ENCODE assay signal across 10 cellular contexts in the genomic region with DNA sequence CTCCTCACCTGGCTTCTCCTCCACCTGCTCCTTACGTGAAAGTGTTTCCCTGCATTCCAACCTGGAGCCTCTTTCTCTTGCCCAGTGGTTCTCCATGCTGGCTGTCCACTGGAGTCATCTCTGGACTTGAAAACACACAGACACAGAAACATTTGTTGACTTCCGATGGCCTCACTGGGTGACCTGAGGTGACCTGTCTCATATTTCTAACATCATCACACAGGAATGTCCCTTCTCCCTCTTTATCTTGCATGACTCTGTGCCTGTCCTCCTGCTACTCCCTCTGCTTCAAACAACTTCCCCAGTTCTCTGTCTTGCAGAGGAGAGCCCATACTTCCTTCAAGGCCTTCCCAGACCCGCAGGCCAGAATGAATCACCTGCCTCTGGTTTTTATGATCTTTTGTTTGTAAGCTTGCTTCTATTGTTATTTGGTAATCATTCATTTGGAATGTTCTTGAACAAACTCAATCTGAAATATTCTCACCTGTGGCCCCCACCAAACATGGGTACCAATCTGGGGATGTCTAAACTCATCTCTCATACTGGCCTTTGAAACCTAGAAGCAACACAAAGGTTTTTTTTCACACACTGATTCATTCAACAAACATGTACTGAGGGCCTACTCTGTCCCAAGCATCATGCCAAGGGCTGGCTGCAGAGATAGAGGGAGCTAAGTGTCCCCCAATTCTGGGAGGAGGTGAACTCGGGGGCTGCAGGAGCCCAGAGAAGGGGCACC. TPM values are rescaled to one million over a fixed set of nuclear protein-coding genes. Genes with fewer than 3 reads are reported as not detected.
DNase-seq lines count a peak whose midpoint lies in the region; ATAC-seq and TF ChIP-seq lines count a peak whose summit lies in the region.
"Had no signal": no experiment of that assay in that cellular context is flagged by ENCODE, and none has a peak within 500 bp of the region (broad histone marks: within the 10 kb centered on the region; RNA-seq: fewer than 3 reads in every experiment).

No MANE protein-coding gene starts in this region.

- H3K9me3 Mint-ChIP-seq in activated CD4-positive, alpha-beta memory T cell treated with anti-CD3 and anti-CD28 coated beads for 36 hours: no peaks in the 10 kb centered on the region

- no peaks in the 10 kb centered on the region for H3K4me1 Mint-ChIP-seq in activated CD4-positive, alpha-beta memory T cell treated with anti-CD3 and anti-CD28 coated beads for 36 hours (ENCODE audit: low read depth)

- DNase-seq in GM03348 (ENCODE audit: low spot score) (peak; percentile 66), RWPE1 (ENCODE audit: low spot score) (peak; percentile 85), fibroblast of pulmonary artery (ENCODE audit: low read depth) (peak; percentile 57), omental fat pad (ENCODE audit: low spot score) (peak; percentile 11), pons (ENCODE audit: low spot score) (no peak)
- no peak for DNase-seq in activated CD4-positive, alpha-beta memory T cell treated with anti-CD3 and anti-CD28 coated beads for 36 hours
- DNase-seq: H9, NCI-H1694 had no signal

- no peak overlapping the region for H3K27ac Mint-ChIP-seq in activated CD4-positive, alpha-beta memory T cell treated with anti-CD3 and anti-CD28 coated beads for 36 hours

- ATAC-seq in omental fat pad (ENCODE audit: low FRiP score): no peak
- ATAC-seq in GM21423 (IDR thresholded peaks at IDR 0.05; ENCODE audit: unreplicated experiment): no peak
- no peak for ATAC-seq in HG03354 (IDR thresholded peaks at IDR 0.05; ENCODE audit: poor library complexity, severe bottlenecking, unreplicated experiment)

- no peak overlapping the region for H3K4me3 ChIP-seq in fibroblast of pulmonary artery (replicated peaks; ENCODE audit: low read depth, low read length)

- intact Hi-C loops in activated CD4-positive, alpha-beta memory T cell treated with anti-CD3 and anti-CD28 coated beads for 36 hours (cut with micrococcal nuclease): no loop called here

- H3K27me3 Mint-ChIP-seq in activated CD4-positive, alpha-beta memory T cell treated with anti-CD3 and anti-CD28 coated beads for 36 hours: peaks cover 6% of the 10 kb centered on the region

- H3K4me3 Mint-ChIP-seq in activated CD4-positive, alpha-beta memory T cell treated with anti-CD3 and anti-CD28 coated beads for 36 hours: no peak overlapping the region
- H3K4me3 Mint-ChIP-seq: H9 had no signal

- CTCF ChIA-PET in RWPE1 (lab: Yijun Ruan, JAX): no interaction called here
- CTCF ChIA-PET in activated CD4-positive, alpha-beta memory T cell treated with anti-CD3 and anti-CD28 coated beads for 36 hours (lab: Charles Lee): no interaction called here

- H3K27ac ChIP-seq in RWPE1: no peak overlapping the region

- H3K36me3 Mint-ChIP-seq in activated CD4-positive, alpha-beta memory T cell treated with anti-CD3 and anti-CD28 coated beads for 36 hours: no peaks in the 10 kb centered on the region

- TF ChIP-seq CTCF in RWPE1 (conservative IDR thresholded peaks at IDR 0.05; ENCODE audit: low read depth) (no peak), fibroblast of pulmonary artery (IDR thresholded peaks at IDR 0.05; ENCODE audit: low read length, missing control alignments) (no peak), omental fat pad (IDR thresholded peaks at IDR 0.05) (no peak)

- POLR2A ChIA-PET in RWPE1 (lab: Yijun Ruan, JAX; ENCODE audit: low non-redundant PET): no interaction called here
- POLR2A ChIA-PET in activated CD4-positive, alpha-beta memory T cell treated with anti-CD3 and anti-CD28 coated beads for 36 hours (lab: Charles Lee): no interaction called here

RNA-seq across cellular contexts. Expression of a gene that starts 9.7 kb away (rescaled TPM):
- 10 to 100 TPM; 11.6 to 36.3 (median 20.2) TPM for total RNA-seq in omental fat pad
- 10 to 100 TPM; 17.5 to 18.8 TPM for total RNA-seq in activated CD4-positive, alpha-beta memory T cell treated with anti-CD3 and anti-CD28 coated beads for 36 hours

Comparison
In these comparisons a context has a peak if more than half of its experiments do, and no peak if none do; other contexts are left out.
1. DNase-seq: peak in GM03348 (single experiment), RWPE1 (single experiment), fibroblast of pulmonary artery (single experiment) and omental fat pad (single experiment); none in pons (single experiment) and activated CD4-positive, alpha-beta memory T cell treated with anti-CD3 and anti-CD28 coated beads for 36 hours (single experiment).